16 cellular contexts compared by ENCODE assay signal in the genomic region with DNA sequence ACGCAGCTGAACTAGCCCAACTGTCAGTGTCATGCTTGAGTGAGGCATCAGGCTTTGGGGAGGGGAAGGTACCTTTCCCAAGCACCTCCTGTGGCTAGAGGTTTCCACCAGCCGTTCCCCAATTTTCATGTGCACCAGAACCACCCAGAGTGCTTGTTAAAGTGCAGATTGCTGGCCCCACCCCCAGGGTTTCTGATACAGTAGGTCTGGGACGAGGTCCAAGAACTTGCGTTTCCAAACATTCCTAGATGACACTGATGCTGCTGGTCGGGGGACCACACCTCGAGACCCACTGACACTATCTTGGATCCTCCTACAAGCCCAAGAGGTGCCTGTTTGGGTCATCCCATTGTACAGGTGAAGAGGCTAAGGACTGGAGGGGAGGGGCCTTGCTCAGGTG. TPM values are rescaled to one million over a fixed set of nuclear protein-coding genes. Genes with fewer than 3 reads are reported as not detected.
DNase-seq lines count a peak whose midpoint lies in the region; ATAC-seq and TF ChIP-seq lines count a peak whose summit lies in the region.
"Had no signal": no experiment of that assay in that cellular context is flagged by ENCODE, and none has a peak within 500 bp of the region (broad histone marks: within the 10 kb centered on the region; RNA-seq: fewer than 3 reads in every experiment).

No MANE protein-coding gene starts in this region.

- intact Hi-C loops in activated CD4-positive, alpha-beta memory T cell treated with anti-CD3 and anti-CD28 coated beads for 36 hours (cut with micrococcal nuclease): no loop called here
- intact Hi-C loops in dorsolateral prefrontal cortex (cut with DNase I): no loop called here

- H3K27ac Mint-ChIP-seq in activated CD4-positive, alpha-beta memory T cell treated with anti-CD3 and anti-CD28 coated beads, Interleukin-2, amount 10 ng/mL, durations not matched to agents 7 days and 5 days: peak overlapping the region; percentile 10
- H3K27ac Mint-ChIP-seq in activated CD4-positive, alpha-beta memory T cell treated with anti-CD3 and anti-CD28 coated beads for 36 hours: no peak overlapping the region
- no peak overlapping the region for H3K27ac Mint-ChIP-seq in activated CD4-positive, alpha-beta T cell treated with anti-CD3 and anti-CD28 coated beads, Interleukin-2, amount 10 ng/mL, durations not matched to agents 7 days and 5 days
- no peak overlapping the region for H3K27ac Mint-ChIP-seq in T-helper 2 cell treated with Interferon-gamma antibody and Interleukin-4, amounts not matched to agents 5 μg/mL and 100 μg/mL, for 36 hours
- H3K27ac Mint-ChIP-seq: CD8-positive, alpha-beta T cell; HFFc6 had no signal

- H3K4me3 ChIP-seq in HEK293 (ENCODE audit: low read depth, low read length) (no peak overlapping the region), dorsolateral prefrontal cortex (no peak overlapping the region)
- H3K4me3 ChIP-seq: SJSA1 had no signal

- POLR2A ChIA-PET in activated CD4-positive, alpha-beta memory T cell treated with anti-CD3 and anti-CD28 coated beads, Interleukin-2, amount 10 ng/mL, durations not matched to agents 7 days and 5 days (lab: Charles Lee): no interaction called here
- POLR2A ChIA-PET in activated CD4-positive, alpha-beta memory T cell treated with anti-CD3 and anti-CD28 coated beads for 36 hours (lab: Charles Lee): no interaction called here
- POLR2A ChIA-PET in HEK293 (lab: Yijun Ruan, JAX): no interaction called here
- POLR2A ChIA-PET in activated CD4-positive, alpha-beta T cell treated with anti-CD3 and anti-CD28 coated beads, Interleukin-2, amount 10 ng/mL, durations not matched to agents 7 days and 5 days (lab: Charles Lee): no interaction called here

- H3K27me3 Mint-ChIP-seq in activated CD4-positive, alpha-beta memory T cell treated with anti-CD3 and anti-CD28 coated beads, Interleukin-2, amount 10 ng/mL, durations not matched to agents 7 days and 5 days: peaks cover 50% of the 10 kb centered on the region
- peaks cover 14% of the 10 kb centered on the region for H3K27me3 Mint-ChIP-seq in activated CD4-positive, alpha-beta memory T cell treated with anti-CD3 and anti-CD28 coated beads for 36 hours
- peaks cover 19% of the 10 kb centered on the region for H3K27me3 Mint-ChIP-seq in activated CD4-positive, alpha-beta T cell treated with anti-CD3 and anti-CD28 coated beads, Interleukin-2, amount 10 ng/mL, durations not matched to agents 7 days and 5 days
- H3K27me3 Mint-ChIP-seq in T-helper 2 cell treated with Interferon-gamma antibody and Interleukin-4, amounts not matched to agents 5 μg/mL and 100 μg/mL, for 36 hours (ENCODE audit: low read depth): peaks cover 12% of the 10 kb centered on the region

- H3K9me3 Mint-ChIP-seq in activated CD4-positive, alpha-beta memory T cell treated with anti-CD3 and anti-CD28 coated beads, Interleukin-2, amount 10 ng/mL, durations not matched to agents 7 days and 5 days: no peaks in the 10 kb centered on the region
- no peaks in the 10 kb centered on the region for H3K9me3 Mint-ChIP-seq in activated CD4-positive, alpha-beta memory T cell treated with anti-CD3 and anti-CD28 coated beads for 36 hours
- H3K9me3 Mint-ChIP-seq in activated CD4-positive, alpha-beta T cell treated with anti-CD3 and anti-CD28 coated beads, Interleukin-2, amount 10 ng/mL, durations not matched to agents 7 days and 5 days: no peaks in the 10 kb centered on the region
- no peaks in the 10 kb centered on the region for H3K9me3 Mint-ChIP-seq in T-helper 2 cell treated with Interferon-gamma antibody and Interleukin-4, amounts not matched to agents 5 μg/mL and 100 μg/mL, for 36 hours
- H3K9me3 Mint-ChIP-seq: CD8-positive, alpha-beta T cell; HFFc6 had no signal

- H3K4me3 Mint-ChIP-seq in activated CD4-positive, alpha-beta memory T cell treated with anti-CD3 and anti-CD28 coated beads, Interleukin-2, amount 10 ng/mL, durations not matched to agents 7 days and 5 days: no peak overlapping the region
- H3K4me3 Mint-ChIP-seq in activated CD4-positive, alpha-beta memory T cell treated with anti-CD3 and anti-CD28 coated beads for 36 hours: no peak overlapping the region
- H3K4me3 Mint-ChIP-seq in activated CD4-positive, alpha-beta T cell treated with anti-CD3 and anti-CD28 coated beads, Interleukin-2, amount 10 ng/mL, durations not matched to agents 7 days and 5 days: no peak overlapping the region
- H3K4me3 Mint-ChIP-seq in T-helper 2 cell treated with Interferon-gamma antibody and Interleukin-4, amounts not matched to agents 5 μg/mL and 100 μg/mL, for 36 hours: no peak overlapping the region
- H3K4me3 Mint-ChIP-seq: CD8-positive, alpha-beta T cell; HFFc6 had no signal

- TF ChIP-seq CTCF in HEK293 (tag by site-specific recombination; IDR thresholded peaks at IDR 0.05): no peak
- no peak for TF ChIP-seq CTCF in dorsolateral prefrontal cortex (IDR thresholded peaks at IDR 0.05 in 54 of 56, conservative IDR thresholded peaks at IDR 0.05 in 2 of 56; ENCODE audit: low read depth in 1 of 56, partially characterized antibody in 56 of 56)

- no peaks in the 10 kb centered on the region for H3K9me3 ChIP-seq in HEK293 (ENCODE audit: control insufficient read depth, insufficient read depth, low read depth, low read length)
- H3K9me3 ChIP-seq: SJSA1 had no signal

- H3K27ac ChIP-seq in HEK293 (ENCODE audit: extremely low read depth, low read depth, low read length) (no peak overlapping the region), dorsolateral prefrontal cortex (peak overlapping the region in 34 of 59 donors; percentile 11 to 86 (median 70)), temporal lobe (ENCODE audit: low read depth, low read length) (peak overlapping the region; percentile 45)
- H3K27ac ChIP-seq: SJSA1 had no signal

- no peaks in the 10 kb centered on the region for H3K27me3 ChIP-seq in dorsolateral prefrontal cortex
- H3K27me3 ChIP-seq: SJSA1 had no signal

- H3K36me3 ChIP-seq in HEK293 (ENCODE audit: control insufficient read depth in 2 of 2, insufficient read depth in 1 of 2, low read length in 2 of 2): no peaks in the 10 kb centered on the region
- H3K36me3 ChIP-seq: SJSA1 had no signal

- ATAC-seq in HG02852 (IDR thresholded peaks at IDR 0.05; ENCODE audit: unreplicated experiment): no peak

- no peaks in the 10 kb centered on the region for H3K4me1 ChIP-seq in HEK293 (ENCODE audit: control insufficient read depth, insufficient read depth, low read length)
- H3K4me1 ChIP-seq: SJSA1 had no signal

- peaks cover 26% of the 10 kb centered on the region for H3K4me1 Mint-ChIP-seq in activated CD4-positive, alpha-beta memory T cell treated with anti-CD3 and anti-CD28 coated beads, Interleukin-2, amount 10 ng/mL, durations not matched to agents 7 days and 5 days
- H3K4me1 Mint-ChIP-seq in activated CD4-positive, alpha-beta memory T cell treated with anti-CD3 and anti-CD28 coated beads for 36 hours (ENCODE audit: low read depth): peaks cover 11% of the 10 kb centered on the region
- H3K4me1 Mint-ChIP-seq in activated CD4-positive, alpha-beta T cell treated with anti-CD3 and anti-CD28 coated beads, Interleukin-2, amount 10 ng/mL, durations not matched to agents 7 days and 5 days: peaks cover 16% of the 10 kb centered on the region
- H3K4me1 Mint-ChIP-seq in T-helper 2 cell treated with Interferon-gamma antibody and Interleukin-4, amounts not matched to agents 5 μg/mL and 100 μg/mL, for 36 hours (ENCODE audit: low read depth): peaks cover 2% of the 10 kb centered on the region

- CTCF ChIA-PET in activated CD4-positive, alpha-beta memory T cell treated with anti-CD3 and anti-CD28 coated beads, Interleukin-2, amount 10 ng/mL, durations not matched to agents 7 days and 5 days (lab: Charles Lee): interaction anchor here (2.0 kb wide), 1 partner anchor 25 kb away, joined by 5 read pairs; no protein-coding TSS in a partner anchor
- CTCF ChIA-PET in activated CD4-positive, alpha-beta memory T cell treated with anti-CD3 and anti-CD28 coated beads for 36 hours (lab: Charles Lee): interaction anchor here (0.6 kb wide), 1 partner anchor 94 kb away, joined by 3 read pairs; no protein-coding TSS in a partner anchor
- CTCF ChIA-PET in HEK293 (lab: Yijun Ruan, JAX): no interaction called here
- CTCF ChIA-PET in activated CD4-positive, alpha-beta T cell treated with anti-CD3 and anti-CD28 coated beads, Interleukin-2, amount 10 ng/mL, durations not matched to agents 7 days and 5 days (lab: Charles Lee): no interaction called here

- no peak for DNase-seq in activated CD4-positive, alpha-beta memory T cell treated with anti-CD3 and anti-CD28 coated beads, Interleukin-2, amount 10 ng/mL, durations not matched to agents 7 days and 5 days
- DNase-seq in activated CD4-positive, alpha-beta memory T cell treated with anti-CD3 and anti-CD28 coated beads for 36 hours: no peak
- no peak for DNase-seq in dorsolateral prefrontal cortex
- DNase-seq in activated CD4-positive, alpha-beta T cell treated with anti-CD3 and anti-CD28 coated beads, Interleukin-2, amount 10 ng/mL, durations not matched to agents 7 days and 5 days: no peak
- no peak for DNase-seq in T-helper 2 cell treated with Interferon-gamma antibody and Interleukin-4, amounts not matched to agents 5 μg/mL and 100 μg/mL, for 36 hours (ENCODE audit: low spot score)
- DNase-seq: CD8-positive, alpha-beta T cell; HFFc6; MM.1S; NCI-H1105; NCI-H187 treated with DMSO at 0.1 percent for 48 hours; NCI-H774; SW 1271 had no signal

- no peaks in the 10 kb centered on the region for H3K36me3 Mint-ChIP-seq in activated CD4-positive, alpha-beta memory T cell treated with anti-CD3 and anti-CD28 coated beads, Interleukin-2, amount 10 ng/mL, durations not matched to agents 7 days and 5 days (ENCODE audit: low read depth)
- H3K36me3 Mint-ChIP-seq in activated CD4-positive, alpha-beta memory T cell treated with anti-CD3 and anti-CD28 coated beads for 36 hours: no peaks in the 10 kb centered on the region
- no peaks in the 10 kb centered on the region for H3K36me3 Mint-ChIP-seq in activated CD4-positive, alpha-beta T cell treated with anti-CD3 and anti-CD28 coated beads, Interleukin-2, amount 10 ng/mL, durations not matched to agents 7 days and 5 days (ENCODE audit: low read depth)
- no peaks in the 10 kb centered on the region for H3K36me3 Mint-ChIP-seq in T-helper 2 cell treated with Interferon-gamma antibody and Interleukin-4, amounts not matched to agents 5 μg/mL and 100 μg/mL, for 36 hours (ENCODE audit: low read depth)
- H3K36me3 Mint-ChIP-seq: CD8-positive, alpha-beta T cell had no signal

RNA-seq across cellular contexts. Expression of gene PDE2A, which starts 59.8 kb away (rescaled TPM):
- 1 to 10 TPM in 1 of 2 experiments, under 1 TPM in 1; 0.93 to 1.8 TPM for total RNA-seq in activated CD4-positive, alpha-beta memory T cell treated with anti-CD3 and anti-CD28 coated beads, Interleukin-2, amount 10 ng/mL, durations not matched to agents 7 days and 5 days
- total RNA-seq in activated CD4-positive, alpha-beta memory T cell treated with anti-CD3 and anti-CD28 coated beads for 36 hours: under 1 TPM; 0.29 to 0.97 TPM
- total RNA-seq in dorsolateral prefrontal cortex (100 to 1,000 TPM in 119 of 120 experiments, 10 to 100 TPM in 1; 92.8 to 412 (median 240) TPM), temporal lobe (80.4 TPM)
- total RNA-seq in activated CD4-positive, alpha-beta T cell treated with anti-CD3 and anti-CD28 coated beads, Interleukin-2, amount 10 ng/mL, durations not matched to agents 7 days and 5 days: under 1 TPM; 0.40 to 0.48 TPM
- total RNA-seq: SJSA1 had no signal

Comparison
In these comparisons a context has a peak if more than half of its experiments do, and no peak if none do; other contexts are left out.
1. RNA of gene PDE2A, which starts 59.8 kb away (total RNA-seq): 92.8 to 412 TPM in dorsolateral prefrontal cortex and 80.4 TPM in temporal lobe (single experiment); 0.93 to 1.8 TPM in activated CD4-positive, alpha-beta memory T cell treated with anti-CD3 and anti-CD28 coated beads, Interleukin-2, amount 10 ng/mL, durations not matched to agents 7 days and 5 days, 0.29 to 0.97 TPM in activated CD4-positive, alpha-beta memory T cell treated with anti-CD3 and anti-CD28 coated beads for 36 hours and 0.40 to 0.48 TPM in activated CD4-positive, alpha-beta T cell treated with anti-CD3 and anti-CD28 coated beads, Interleukin-2, amount 10 ng/mL, durations not matched to agents 7 days and 5 days; every median in the first group is over 10 times any median in the second.
2. CTCF ChIA-PET loops: an anchor here in activated CD4-positive, alpha-beta memory T cell treated with anti-CD3 and anti-CD28 coated beads, Interleukin-2, amount 10 ng/mL, durations not matched to agents 7 days and 5 days (2.0 kb wide) and activated CD4-positive, alpha-beta memory T cell treated with anti-CD3 and anti-CD28 coated beads for 36 hours (0.6 kb wide); none called in HEK293 and activated CD4-positive, alpha-beta T cell treated with anti-CD3 and anti-CD28 coated beads, Interleukin-2, amount 10 ng/mL, durations not matched to agents 7 days and 5 days.